13 cellular contexts compared by ENCODE assay signal in genomic region chr16:86044881-86045600, GRCh38.
DNase-seq lines count a peak whose midpoint lies in the region; ATAC-seq, FAIRE-seq and TF ChIP-seq lines count a peak whose summit lies in the region.
"Had no signal": no experiment of that assay in that cellular context is flagged by ENCODE, and none has a peak within 500 bp of the region (broad histone marks: within the 10 kb centered on the region; RNA-seq: fewer than 3 reads in every experiment).

No MANE protein-coding gene starts in this region.

- CTCF ChIA-PET in activated CD8-positive, alpha-beta T cell treated with anti-CD3 and anti-CD28 coated beads for 36 hours (lab: Charles Lee), result interaction anchor here (0.7 to 2.2 kb wide), 20 partner anchors 10 to 472 kb away, joined by 3 to 8 read pairs (median 4); no protein-coding TSS in a partner anchor
- CTCF ChIA-PET in H1 (lab: Charles Lee; ENCODE audit: partially characterized antibody), result interaction anchor here (0.7 to 9.2 kb wide), 39 partner anchors 8 to 1375 kb away, joined by 3 to 84 read pairs (median 4); no protein-coding TSS in a partner anchor

- H2AFZ ChIP-seq in H1 (ENCODE audit: low read length), result no peak overlapping the region

- H2BK120ac ChIP-seq in H1 (replicated peaks; ENCODE audit: low read depth, low read length), result no peak overlapping the region

- H3K4me1 Mint-ChIP-seq in activated CD8-positive, alpha-beta T cell treated with anti-CD3 and anti-CD28 coated beads for 36 hours (ENCODE audit: low read depth), result peaks cover 12% of the 10 kb centered on the region

- 0 out of 2 replicates have a peak overlapping the region, but pooled peaks have one; percentile 9 for H2BK12ac ChIP-seq in H1 (ENCODE audit: low read depth, low read length)

- POLR2A ChIA-PET in activated CD8-positive, alpha-beta T cell treated with anti-CD3 and anti-CD28 coated beads for 36 hours (lab: Charles Lee), result no interaction called here
- POLR2A ChIA-PET in H1 (lab: Charles Lee; ENCODE audit: partially characterized antibody), result interaction anchor here (0.6 to 1.0 kb wide), 2 partner anchors 19 to 38 kb away, joined by 3 read pairs; no protein-coding TSS in a partner anchor

- H3K9me3 Mint-ChIP-seq in activated CD8-positive, alpha-beta T cell treated with anti-CD3 and anti-CD28 coated beads for 36 hours, result no peaks in the 10 kb centered on the region

- H3K36me3 ChIP-seq in H1 (ENCODE audit: control insufficient read depth in 2 of 4, insufficient read depth in 4 of 4, low read length in 3 of 4), result no peaks in the 10 kb centered on the region
- H3K36me3 ChIP-seq: tibial nerve had no signal

- no peak overlapping the region for H3K9ac ChIP-seq in H1 (replicated peaks in 1 of 4; ENCODE audit: extremely low read depth in 1 of 4, low read depth in 3 of 4, low read length in 3 of 4)
- H3K9ac ChIP-seq: KMS-11 had no signal

- H3K4me3 ChIP-seq in H1 (ENCODE audit: extremely low read depth in 1 of 4, insufficient read depth in 2 of 4, low read depth in 3 of 4, low read length in 4 of 4), result no peak overlapping the region
- H3K4me3 ChIP-seq: body of pancreas, lung, tibial nerve had no signal

- H3K27ac Mint-ChIP-seq in activated CD8-positive, alpha-beta T cell treated with anti-CD3 and anti-CD28 coated beads for 36 hours, result no peak overlapping the region

- no peaks in the 10 kb centered on the region; a peak in 1 of 7 replicates for H3K27me3 ChIP-seq in H1 (replicated peaks in 1 of 4; ENCODE audit: control insufficient read depth in 3 of 4, extremely low read depth in 1 of 4, insufficient read depth in 3 of 4, low read length in 3 of 4)
- H3K27me3 ChIP-seq: body of pancreas had no signal

- no peak for TF ChIP-seq RAD21 in H1 (IDR thresholded peaks at IDR 0.05 in 1 of 2, conservative IDR thresholded peaks at IDR 0.05 in 1 of 2; ENCODE audit: low read depth in 2 of 2, low read length in 2 of 2)

- 91% methylated on average over 9 of the region's 9 CpGs; no CpG with 5 or more reads in 1 of the 2 experiments for WGBS in H1 (ENCODE audit: extremely low coverage in 1 of 2, insufficient coverage in 1 of 2, insufficient read length in 1 of 2, insufficient replicate concordance in 2 of 2, low coverage in 1 of 2, low lambda C conversion rate in 2 of 2, missing lambda C conversion rate in 1 of 2), 2 experiments

- no peak overlapping the region for H3K14ac ChIP-seq in H1 (ENCODE audit: insufficient read length)

- intact Hi-C loops in activated CD8-positive, alpha-beta T cell treated with anti-CD3 and anti-CD28 coated beads for 36 hours (cut with micrococcal nuclease), result no loop called here

- no peak overlapping the region for H2BK15ac ChIP-seq in H1 (ENCODE audit: low read length)

- no peaks in the 10 kb centered on the region for H3K79me2 ChIP-seq in H1 (ENCODE audit: control insufficient read depth in 1 of 2, insufficient read depth in 2 of 2, low read length in 2 of 2)

- H3K79me1 ChIP-seq in H1 (ENCODE audit: low read depth, low read length), result no peaks in the 10 kb centered on the region

- H2AK5ac ChIP-seq in H1 (ENCODE audit: low read depth, low read length), result no peak overlapping the region

- H4K20me1 ChIP-seq in H1 (replicated peaks in 1 of 2; ENCODE audit: control insufficient read depth in 1 of 2, insufficient read depth in 2 of 2, low read length in 2 of 2), result peaks cover 0 to 3% of the 10 kb centered on the region in 2 experiments

- H3K4me2 ChIP-seq in H1 (ENCODE audit: insufficient read depth in 1 of 2, low read depth in 2 of 2, low read length in 2 of 2), result no peak overlapping the region
- H3K4me2 ChIP-seq: KMS-11 had no signal

- H3K4me1 ChIP-seq in H1 (replicated peaks in 1 of 4; ENCODE audit: control insufficient read depth in 3 of 4, insufficient read depth in 4 of 4, low read length in 3 of 4), result peaks cover 0 to 1% (median 0%) of the 10 kb centered on the region in 4 experiments; a peak in 1 of 7 replicates
- H3K4me1 ChIP-seq: body of pancreas, tibial nerve had no signal

- no peak for TF ChIP-seq EP300 in H1 (IDR thresholded peaks at IDR 0.05; ENCODE audit: borderline replicate concordance in 1 of 2, low read depth in 2 of 2, low read length in 2 of 2)

- no peak overlapping the region for H3K23ac ChIP-seq in H1 (ENCODE audit: insufficient read length)

- no peaks in the 10 kb centered on the region for H3K23me2 ChIP-seq in H1 (ENCODE audit: low read depth, low read length)

- H3K4ac ChIP-seq in H1 (replicated peaks; ENCODE audit: insufficient read length, low read depth, low read length), result no peak overlapping the region

- H3K27me3 Mint-ChIP-seq in activated CD8-positive, alpha-beta T cell treated with anti-CD3 and anti-CD28 coated beads for 36 hours, result peaks cover 34% of the 10 kb centered on the region

- FAIRE-seq in H1 (lab: Jason Lieb, UNC), result no peak
- FAIRE-seq: A204.1 had no signal

- no peak overlapping the region for H3K4me3 Mint-ChIP-seq in activated CD8-positive, alpha-beta T cell treated with anti-CD3 and anti-CD28 coated beads for 36 hours

- no peak overlapping the region for H3K27ac ChIP-seq in H1 (ENCODE audit: low read depth, low read length)
- H3K27ac ChIP-seq: body of pancreas, KMS-11, tibial nerve had no signal

- H2BK5ac ChIP-seq in H1 (ENCODE audit: low read depth, low read length), result no peak overlapping the region

- TF ChIP-seq CTCF in activated CD8-positive, alpha-beta T cell treated with anti-CD3 and anti-CD28 coated beads for 36 hours (IDR thresholded peaks at IDR 0.05), result no peak
- TF ChIP-seq CTCF in H1 (IDR thresholded peaks at IDR 0.05; ENCODE audit: control extremely low read depth in 1 of 3, insufficient read depth in 1 of 3, low read depth in 1 of 3, low read length in 3 of 3), result no peak

- H3K18ac ChIP-seq in H1 (ENCODE audit: extremely low read depth, low read length), result no peak overlapping the region

- H3K36me3 Mint-ChIP-seq in activated CD8-positive, alpha-beta T cell treated with anti-CD3 and anti-CD28 coated beads for 36 hours (ENCODE audit: low read depth), result no peaks in the 10 kb centered on the region

- TF ChIP-seq POLR2A in H1 (IDR thresholded peaks at IDR 0.05; ENCODE audit: control extremely low read depth in 1 of 2, low read depth in 2 of 2, low read length in 2 of 2), result no peak

- H4K8ac ChIP-seq in H1 (ENCODE audit: extremely low read depth, insufficient read depth, low read length), result no peak overlapping the region; the same call in 1 of the 2 replicates

- DNase-seq in NCI-H2171 treated with DMSO at 0.1 percent for 48 hours (lab: John Stamatoyannopoulos, UW), result peak; percentile 23
- no peak for DNase-seq in NCI-H2171 (lab: John Stamatoyannopoulos, UW)
- peak; percentile 86 for DNase-seq in activated CD8-positive, alpha-beta T cell treated with anti-CD3 and anti-CD28 coated beads for 36 hours
- no peak for DNase-seq in H1 (ENCODE audit: low read depth in 1 of 2, low spot score in 2 of 2)
- DNase-seq in stimulated activated CD8-positive, alpha-beta memory T cell treated with anti-CD3 and anti-CD28 coated beads, Interleukin-7, amount 100 ng/mL, for 24 hours (ENCODE audit: low read depth), result peak; percentile 8
- no peak for DNase-seq in hippocampal formation (lab: John Stamatoyannopoulos, UW)

- no peaks in the 10 kb centered on the region for H3K9me3 ChIP-seq in H1 (ENCODE audit: insufficient read depth in 2 of 2, low read depth in 1 of 2, low read length in 1 of 2)
- H3K9me3 ChIP-seq: body of pancreas, tibial nerve had no signal

- no peak overlapping the region for H2BK20ac ChIP-seq in H1 (ENCODE audit: low read length)

- H3K56ac ChIP-seq in H1 (replicated peaks; ENCODE audit: insufficient read length, low read depth, low read length), result no peak overlapping the region

- no peak overlapping the region for H4K91ac ChIP-seq in H1 (replicated peaks; ENCODE audit: insufficient read length, low read length)

- no peak overlapping the region for H4K5ac ChIP-seq in H1 (ENCODE audit: insufficient read length, low read depth, low read length)

- ATAC-seq in activated CD8-positive, alpha-beta T cell treated with anti-CD3 and anti-CD28 coated beads for 36 hours, result peak; percentile 91
- no peak for ATAC-seq in HG03439 (IDR thresholded peaks at IDR 0.05; ENCODE audit: unreplicated experiment)
- no peak for ATAC-seq in GM21526 (IDR thresholded peaks at IDR 0.05; ENCODE audit: low FRiP score, unreplicated experiment)
- ATAC-seq: body of pancreas had no signal

TF ChIP-seq in H1, 55 proteins besides CTCF, POLR2A, EP300 and RAD21:
- TF ChIP-seq YY1 (IDR thresholded peaks at IDR 0.05; ENCODE audit: low read depth, low read length) (no peak), CHD2 (IDR thresholded peaks at IDR 0.05; ENCODE audit: low read length) (no peak), MAX (IDR thresholded peaks at IDR 0.05) (no peak), POLR2AphosphoS5 (IDR thresholded peaks at IDR 0.05; ENCODE audit: low read depth, low read length) (no peak), JUN (IDR thresholded peaks at IDR 0.05; ENCODE audit: low read depth, low read length) (no peak), SP4 (IDR thresholded peaks at IDR 0.05; ENCODE audit: low read length) (no peak), JUND (IDR thresholded peaks at IDR 0.05; ENCODE audit: low read length) (no peak), GABPA (IDR thresholded peaks at IDR 0.05; ENCODE audit: borderline replicate concordance, insufficient read depth, low read length) (no peak), SAP30 (IDR thresholded peaks at IDR 0.05; ENCODE audit: insufficient read depth, insufficient replicate concordance, low read length) (no peak), POU5F1 (IDR thresholded peaks at IDR 0.05; ENCODE audit: low read depth, low read length) (no peak), ASH2L (IDR thresholded peaks at IDR 0.05; ENCODE audit: low read length) (no peak), CTBP2 (IDR thresholded peaks at IDR 0.05; ENCODE audit: borderline replicate concordance, insufficient read depth, insufficient read length, low read length) (no peak), NRF1 (IDR thresholded peaks at IDR 0.05; ENCODE audit: low read depth, low read length) (no peak), SIN3A (conservative IDR thresholded peaks at IDR 0.05 in 1 of 2, IDR thresholded peaks at IDR 0.05 in 1 of 2; ENCODE audit: low read depth in 1 of 2, low read length in 2 of 2) (no peak), NANOG (IDR thresholded peaks at IDR 0.05; ENCODE audit: insufficient read depth, low read depth, low read length, poor library complexity, severe bottlenecking) (no peak), GTF2F1 (IDR thresholded peaks at IDR 0.05; ENCODE audit: borderline replicate concordance, low read depth, low read length) (no peak)

Comparison
In these comparisons a context has a peak if more than half of its experiments do, and no peak if none do; other contexts are left out.
1. DNase-seq: peak in NCI-H2171 treated with DMSO at 0.1 percent for 48 hours (single experiment), activated CD8-positive, alpha-beta T cell treated with anti-CD3 and anti-CD28 coated beads for 36 hours (single experiment) and stimulated activated CD8-positive, alpha-beta memory T cell treated with anti-CD3 and anti-CD28 coated beads, Interleukin-7, amount 100 ng/mL, for 24 hours (single experiment); none in NCI-H2171 (single experiment), H1 (0 of 2) and hippocampal formation (0 of 2).